Comparison of ENCODE assay signal across 17 cellular contexts in genomic region chr15:64472161-64472560, GRCh38. TPM values are rescaled to one million over a fixed set of nuclear protein-coding genes. Genes with fewer than 3 reads are reported as not detected.
DNase-seq lines count a peak whose midpoint lies in the region; ATAC-seq and TF ChIP-seq lines count a peak whose summit lies in the region.
"Had no signal": no experiment of that assay in that cellular context is flagged by ENCODE, and none has a peak within 500 bp of the region (broad histone marks: within the 10 kb centered on the region; RNA-seq: fewer than 3 reads in every experiment).

No MANE protein-coding gene starts in this region.

- TF ChIP-seq CTCF in CD4-positive, alpha-beta T cell (IDR thresholded peaks at IDR 0.05): no peak
- no peak for TF ChIP-seq CTCF in RWPE2 (IDR thresholded peaks at IDR 0.05; ENCODE audit: poor library complexity, severe bottlenecking)

- H3K4me1 ChIP-seq in RWPE2 (ENCODE audit: insufficient read depth, poor library complexity, severe bottlenecking): no peaks in the 10 kb centered on the region
- peaks cover 0 to 6% of the 10 kb centered on the region in 2 donors for H3K4me1 ChIP-seq in naive thymus-derived CD4-positive, alpha-beta T cell (ENCODE audit: control insufficient read depth in 2 of 2, insufficient read depth in 2 of 2, low read length in 2 of 2)

- intact Hi-C loops in CD4-positive, alpha-beta T cell (cut with DNase I, micrococcal nuclease): no loop called here
- intact Hi-C loops in naive thymus-derived CD4-positive, alpha-beta T cell (cut with micrococcal nuclease): no loop called here

- DNase-seq in CD4-positive, alpha-beta T cell: no peak
- no peak for DNase-seq in RWPE2 (ENCODE audit: low spot score)
- DNase-seq in naive thymus-derived CD4-positive, alpha-beta T cell: no peak
- no peak for DNase-seq in activated CD4-positive, alpha-beta T cell treated with anti-CD3 and anti-CD28 coated beads, Interleukin-2, amount 50 U/mL, for 48 hours
- no peak for DNase-seq in NCI-H82 (lab: John Stamatoyannopoulos, UW)
- no peak for DNase-seq in activated CD4-positive, alpha-beta T cell treated with anti-CD3 and anti-CD28 coated beads for 4 hours
- DNase-seq: Calu3; CD4-positive, CD25-positive, alpha-beta regulatory T cell; COR-L47; DMS53; DMS79 treated with DMSO at 0.1 percent for 48 hours; GF-D8; GOT3; H7; HCEC 1CT had no signal

- peak overlapping the region; percentile 47 for H3K27ac Mint-ChIP-seq in CD4-positive, alpha-beta T cell
- H3K27ac Mint-ChIP-seq in naive thymus-derived CD4-positive, alpha-beta T cell: peak overlapping the region in 6 of 9 donors; percentile 34 to 72 (median 62)

- H3K9me3 Mint-ChIP-seq in CD4-positive, alpha-beta T cell: no peaks in the 10 kb centered on the region
- no peaks in the 10 kb centered on the region for H3K9me3 Mint-ChIP-seq in naive thymus-derived CD4-positive, alpha-beta T cell
- H3K9me3 Mint-ChIP-seq: CD4-positive, CD25-positive, alpha-beta regulatory T cell had no signal

- H3K4me1 Mint-ChIP-seq in CD4-positive, alpha-beta T cell (ENCODE audit: low read depth): peaks cover 53% of the 10 kb centered on the region
- peaks cover 40 to 82% (median 63%) of the 10 kb centered on the region in 7 donors for H3K4me1 Mint-ChIP-seq in naive thymus-derived CD4-positive, alpha-beta T cell

- H3K4me3 Mint-ChIP-seq in CD4-positive, alpha-beta T cell: no peak overlapping the region
- H3K4me3 Mint-ChIP-seq in naive thymus-derived CD4-positive, alpha-beta T cell: no peak overlapping the region
- H3K4me3 Mint-ChIP-seq: CD4-positive, CD25-positive, alpha-beta regulatory T cell had no signal

- CTCF ChIA-PET in CD4-positive, alpha-beta T cell (lab: Charles Lee): no interaction called here
- CTCF ChIA-PET in naive thymus-derived CD4-positive, alpha-beta T cell (lab: Charles Lee): no interaction called here

- POLR2A ChIA-PET in CD4-positive, alpha-beta T cell (lab: Charles Lee): no interaction called here
- POLR2A ChIA-PET in naive thymus-derived CD4-positive, alpha-beta T cell (lab: Charles Lee): interaction anchor here (0.7 kb wide), 1 partner anchor 12 kb away, joined by 3 read pairs; no protein-coding TSS in a partner anchor

- H3K27me3 Mint-ChIP-seq in CD4-positive, alpha-beta T cell: no peaks in the 10 kb centered on the region
- no peaks in the 10 kb centered on the region for H3K27me3 Mint-ChIP-seq in naive thymus-derived CD4-positive, alpha-beta T cell
- H3K27me3 Mint-ChIP-seq: CD4-positive, CD25-positive, alpha-beta regulatory T cell had no signal

- ATAC-seq in CD4-positive, alpha-beta T cell (ENCODE audit: poor library complexity): no peak
- 0 out of 3 replicates have a peak, but pooled peaks have one; percentile 17 for ATAC-seq in RWPE2 (ENCODE audit: low read depth)
- ATAC-seq in naive thymus-derived CD4-positive, alpha-beta T cell: no peak

- no peaks in the 10 kb centered on the region for H3K9me3 ChIP-seq in CD4-positive, alpha-beta T cell (ENCODE audit: control insufficient read depth, low read length)
- H3K9me3 ChIP-seq in RWPE2 (ENCODE audit: severe bottlenecking): no peaks in the 10 kb centered on the region
- H3K9me3 ChIP-seq in naive thymus-derived CD4-positive, alpha-beta T cell (ENCODE audit: control insufficient read depth in 2 of 3, low read length in 3 of 3): no peaks in the 10 kb centered on the region
- H3K9me3 ChIP-seq: BLaER1 had no signal

- H3K36me3 ChIP-seq in RWPE2 (ENCODE audit: low read depth): peaks cover 43% of the 10 kb centered on the region
- H3K36me3 ChIP-seq in naive thymus-derived CD4-positive, alpha-beta T cell (ENCODE audit: control insufficient read depth in 2 of 3, insufficient read depth in 3 of 3, low read length in 3 of 3): peaks cover 0 to 4% (median 0%) of the 10 kb centered on the region in 3 experiments

- no peak overlapping the region for H3K27ac ChIP-seq in CD4-positive, alpha-beta T cell (ENCODE audit: low read depth, low read length)
- H3K27ac ChIP-seq in RWPE2 (ENCODE audit: poor library complexity, severe bottlenecking): no peak overlapping the region
- no peak overlapping the region for H3K27ac ChIP-seq in naive thymus-derived CD4-positive, alpha-beta T cell (ENCODE audit: low read depth, low read length)
- H3K27ac ChIP-seq: BLaER1, C4-2B had no signal

- H3K4me3 ChIP-seq in RWPE2 (ENCODE audit: severe bottlenecking): no peak overlapping the region
- no peak overlapping the region for H3K4me3 ChIP-seq in naive thymus-derived CD4-positive, alpha-beta T cell (ENCODE audit: low read length)
- H3K4me3 ChIP-seq: BLaER1 had no signal

- no peaks in the 10 kb centered on the region for H3K27me3 ChIP-seq in CD4-positive, alpha-beta T cell (ENCODE audit: control insufficient read depth, insufficient read depth, low read length)
- no peaks in the 10 kb centered on the region for H3K27me3 ChIP-seq in RWPE2 (ENCODE audit: insufficient read depth, poor library complexity, severe bottlenecking)
- no peaks in the 10 kb centered on the region for H3K27me3 ChIP-seq in naive thymus-derived CD4-positive, alpha-beta T cell (ENCODE audit: control insufficient read depth in 2 of 2, insufficient read depth in 2 of 2, low read length in 2 of 2)
- H3K27me3 ChIP-seq: BLaER1 had no signal

- peaks cover 57% of the 10 kb centered on the region for H3K36me3 Mint-ChIP-seq in CD4-positive, alpha-beta T cell (ENCODE audit: low read depth)
- H3K36me3 Mint-ChIP-seq in naive thymus-derived CD4-positive, alpha-beta T cell: peaks cover 0 to 27% (median 13%) of the 10 kb centered on the region in 5 donors

RNA-seq across cellular contexts. Expression of gene ZNF609, which starts 11.8 kb away (rescaled TPM):
- total RNA-seq in CD4-positive, alpha-beta T cell: 10 to 100 TPM; 62.4 to 65.3 TPM
- total RNA-seq in naive thymus-derived CD4-positive, alpha-beta T cell: 10 to 100 TPM; 55.0 to 89.1 (median 78.3) TPM
- 10 to 100 TPM; 10.1 to 11.7 TPM for polyA plus RNA-seq in naive thymus-derived CD4-positive, alpha-beta T cell
